21 cellular contexts compared by ENCODE assay signal in the genomic region with DNA sequence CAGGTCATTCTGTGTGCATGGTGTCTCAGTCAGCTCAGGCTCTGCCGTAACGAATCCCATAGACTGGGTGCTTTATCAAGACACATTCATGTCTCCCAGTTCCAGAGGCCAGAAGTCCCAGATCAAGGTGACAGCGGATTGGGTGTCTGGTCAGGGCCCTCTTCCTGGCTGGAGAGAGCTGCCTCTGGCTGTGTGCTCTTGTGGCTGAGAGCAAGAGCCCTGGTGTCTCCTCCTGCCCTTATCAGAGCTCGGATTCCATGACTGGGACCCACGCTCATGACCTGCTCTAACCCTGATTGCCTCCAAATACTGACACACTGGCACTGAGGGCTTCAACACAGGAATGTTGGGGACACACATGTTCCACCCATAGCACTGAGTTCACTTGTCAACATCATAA. TPM values are rescaled to one million over a fixed set of nuclear protein-coding genes. Genes with fewer than 3 reads are reported as not detected.
"Had no signal": no experiment of that assay in that cellular context is flagged by ENCODE, and none has a peak within 500 bp of the region (broad histone marks: within the 10 kb centered on the region; RNA-seq: fewer than 3 reads in every experiment).

No MANE protein-coding gene starts in this region.

RNA-seq across cellular contexts. Expression of gene NUTM2G, which starts 6.1 kb away (rescaled TPM):
- total RNA-seq: activated CD4-positive, alpha-beta memory T cell treated with anti-CD3 and anti-CD28 coated beads for 36 hours; activated CD4-positive, alpha-beta T cell treated with anti-CD3 and anti-CD28 coated beads for 36 hours; activated CD4-positive, alpha-beta T cell treated with anti-CD3 and anti-CD28 coated beads, Interleukin-2, amount 10 ng/mL, durations not matched to agents 24 days and 14 days; activated CD8-positive, alpha-beta memory T cell treated with anti-CD3 and anti-CD28 coated beads for 36 hours; activated CD8-positive, alpha-beta memory T cell treated with anti-CD3 and anti-CD28 coated beads, Interleukin-2, amount 10 ng/mL, durations not matched to agents 7 days and 5 days; activated CD8-positive, alpha-beta T cell treated with anti-CD3 and anti-CD28 coated beads, Interleukin-2, amount 10 ng/mL, durations not matched to agents 7 days and 5 days; activated naive CD4-positive, alpha-beta T cell treated with anti-CD3 and anti-CD28 coated beads for 36 hours; activated naive CD8-positive, alpha-beta T cell treated with anti-CD3 and anti-CD28 coated beads for 36 hours; activated T-helper 1 cell treated with anti-CD3 and anti-CD28 coated beads, Interleukin-12 subunit alpha, Interleukin-12 subunit beta, Interleukin-2, Interleukin-4 antibody, amounts not matched to agents 30 ng/mL and 10 ng/mL and 1 ng/mL, durations not matched to agents 14 hours and 24 hours and 36 hours; activated T-helper 2 cell treated with anti-CD3 and anti-CD28 coated beads, Interferon-gamma antibody, Interleukin-2, Interleukin-4, amounts not matched to agents 10 μg/mL and 5 μg/mL and 100 μg/mL, durations not matched to agents 14 hours and 24 hours and 36 hours; ascending aorta; breast epithelium; cardiac septum; cerebellum; endothelial cell of umbilical vein; esophagus squamous epithelium; fibroblast of lung; fibroblast of villous mesenchyme; gastroesophageal sphincter; glomerular endothelial cell; T-helper 17 cell had no signal
- polyA plus RNA-seq: endothelial cell of umbilical vein, fibroblast of lung had no signal
